19 cellular contexts compared by ENCODE assay signal in genomic region chr16:85288869-85289660, GRCh38.
DNase-seq lines count a peak whose midpoint lies in the region; ATAC-seq and TF ChIP-seq lines count a peak whose summit lies in the region.
"Had no signal": no experiment of that assay in that cellular context is flagged by ENCODE, and none has a peak within 500 bp of the region (broad histone marks: within the 10 kb centered on the region; RNA-seq: fewer than 3 reads in every experiment).

No MANE protein-coding gene starts in this region.

- dilution Hi-C loops in IMR-90 (cut with HindIII; ENCODE audit: low sequenced_read_pairs, unreplicated experiment) = no loop called here

- peaks cover 9% of the 10 kb centered on the region for H3K27me3 Mint-ChIP-seq in dendritic cell treated with granulocyte-macrophage colony-stimulating factor and Interleukin-4, amounts not matched to agents 40 ng/mL and 50 ng/mL, for 4 days
- H3K27me3 Mint-ChIP-seq: CD4-positive, CD25-positive, alpha-beta regulatory T cell had no signal

- H3K23ac ChIP-seq in IMR-90 (ENCODE audit: low read depth, low read length) = no peak overlapping the region

- H3K36me3 ChIP-seq in IMR-90 (ENCODE audit: control insufficient read depth, insufficient read depth, low read length) (peaks cover 5% of the 10 kb centered on the region), mucosa of descending colon (ENCODE audit: low read depth) (no peaks in the 10 kb centered on the region)

- no peak overlapping the region for H3K4ac ChIP-seq in IMR-90 (ENCODE audit: low read depth, low read length)

- TF ChIP-seq POLR2A in IMR-90 (IDR thresholded peaks at IDR 0.05; ENCODE audit: low read depth, low read length) = no peak

- TF ChIP-seq CTCF in IMR-90 (conservative IDR thresholded peaks at IDR 0.05; ENCODE audit: low read depth, low read length) (no peak), mucosa of descending colon (IDR thresholded peaks at IDR 0.05) (no peak)

- no peak overlapping the region for H2BK120ac ChIP-seq in IMR-90 (ENCODE audit: low read depth, low read length)

- no peak overlapping the region for H3K4me3 ChIP-seq in IMR-90 (ENCODE audit: insufficient read depth, low read depth, low read length)
- H3K4me3 ChIP-seq in mucosa of descending colon = no peak overlapping the region

- H3K79me1 ChIP-seq in IMR-90 (ENCODE audit: low read depth in 1 of 2, low read length in 2 of 2) = peaks cover 23 to 75% of the 10 kb centered on the region in 2 experiments

- no peak overlapping the region for H3K27ac ChIP-seq in IMR-90 (ENCODE audit: insufficient read depth, low read length)

- H3K18ac ChIP-seq in IMR-90 (ENCODE audit: low read depth, low read length) = no peak overlapping the region

- CTCF ChIA-PET in IMR-90 (lab: Yijun Ruan, JAX) = no interaction called here

- no peak overlapping the region for H2BK5ac ChIP-seq in IMR-90 (ENCODE audit: low read depth, low read length, poor library complexity, severe bottlenecking)

- no peak overlapping the region for H4K8ac ChIP-seq in IMR-90 (ENCODE audit: low read depth in 2 of 2, low read length in 2 of 2)

- H4K20me1 ChIP-seq in IMR-90 (ENCODE audit: insufficient read depth, low read length) = peaks cover 80% of the 10 kb centered on the region

- H4K5ac ChIP-seq in IMR-90 (ENCODE audit: low read depth, low read length) = no peak overlapping the region

- peaks cover 38% of the 10 kb centered on the region for H3K4me1 Mint-ChIP-seq in dendritic cell treated with granulocyte-macrophage colony-stimulating factor and Interleukin-4, amounts not matched to agents 40 ng/mL and 50 ng/mL, for 4 days (ENCODE audit: low read depth)
- H3K4me1 Mint-ChIP-seq: CD4-positive, CD25-positive, alpha-beta regulatory T cell had no signal

- intact Hi-C loops in IMR-90 (cut with micrococcal nuclease) = no loop called here
- intact Hi-C loops in dendritic cell treated with granulocyte-macrophage colony-stimulating factor and Interleukin-4, amounts not matched to agents 40 ng/mL and 50 ng/mL, for 4 days (cut with micrococcal nuclease) = no loop called here
- intact Hi-C loops in mucosa of descending colon (cut with DNase I, micrococcal nuclease) = no loop called here

- no peak overlapping the region for H2AFZ ChIP-seq in IMR-90 (replicated peaks; ENCODE audit: low read length, poor library complexity)

- no peak overlapping the region for H2AK5ac ChIP-seq in IMR-90 (ENCODE audit: low read depth, low read length)

- in situ Hi-C loops in IMR-90 (cut with MboI; ENCODE audit: low sequenced_read_pairs) = no loop called here

- POLR2A ChIA-PET in IMR-90 (lab: Charles Lee; ENCODE audit: unreplicated experiment) = no interaction called here

- no peaks in the 10 kb centered on the region for H3K9me3 Mint-ChIP-seq in dendritic cell treated with granulocyte-macrophage colony-stimulating factor and Interleukin-4, amounts not matched to agents 40 ng/mL and 50 ng/mL, for 4 days
- H3K9me3 Mint-ChIP-seq: CD4-positive, CD25-positive, alpha-beta regulatory T cell; HFFc6 had no signal

- H3K9me3 ChIP-seq in IMR-90 (ENCODE audit: control insufficient read depth, insufficient read depth, low read length) (no peaks in the 10 kb centered on the region), mucosa of descending colon (no peaks in the 10 kb centered on the region)

- H2AK9ac ChIP-seq in IMR-90 (replicated peaks; ENCODE audit: low read depth, low read length, poor library complexity) = peak overlapping the region; percentile 7

- no peaks in the 10 kb centered on the region for H3K27me3 ChIP-seq in IMR-90 (ENCODE audit: control insufficient read depth, insufficient read depth, low read length)

- no peak overlapping the region for H3K4me2 ChIP-seq in IMR-90 (ENCODE audit: low read depth, low read length)

- 100% methylated on average over 2 of the region's 11 CpGs; no CpG with 5 or more reads in 1 of the 2 experiments for WGBS in IMR-90 (ENCODE audit: extremely low coverage in 2 of 2, insufficient read length in 1 of 2), 2 experiments

- TF ChIP-seq RAD21 in IMR-90 (IDR thresholded peaks at IDR 0.05; ENCODE audit: low read length) = no peak

- H4K91ac ChIP-seq in IMR-90 (ENCODE audit: insufficient read depth, low read depth, low read length) = no peak overlapping the region

- no peak overlapping the region for H3K56ac ChIP-seq in IMR-90 (ENCODE audit: extremely low read depth, insufficient read depth, low read length)

- no peak overlapping the region for H3K4me3 Mint-ChIP-seq in dendritic cell treated with granulocyte-macrophage colony-stimulating factor and Interleukin-4, amounts not matched to agents 40 ng/mL and 50 ng/mL, for 4 days
- H3K4me3 Mint-ChIP-seq: CD4-positive, CD25-positive, alpha-beta regulatory T cell; HFFc6 had no signal

- H2BK15ac ChIP-seq in IMR-90 (ENCODE audit: low read depth, low read length) = no peak overlapping the region

- no peak overlapping the region for H3K9ac ChIP-seq in IMR-90 (ENCODE audit: low read depth, low read length)

- H3K4me1 ChIP-seq in IMR-90 (ENCODE audit: control insufficient read depth, insufficient read depth, low read length) (peaks cover 20% of the 10 kb centered on the region), mucosa of descending colon (ENCODE audit: low read depth) (peaks cover 10% of the 10 kb centered on the region)

- H3K36me3 Mint-ChIP-seq in dendritic cell treated with granulocyte-macrophage colony-stimulating factor and Interleukin-4, amounts not matched to agents 40 ng/mL and 50 ng/mL, for 4 days (ENCODE audit: low read depth) = no peaks in the 10 kb centered on the region
- H3K36me3 Mint-ChIP-seq: CD4-positive, CD25-positive, alpha-beta regulatory T cell had no signal

- H2BK20ac ChIP-seq in IMR-90 (ENCODE audit: low read depth, low read length) = no peak overlapping the region

- no peak overlapping the region for H3K14ac ChIP-seq in IMR-90 (replicated peaks; ENCODE audit: low read depth, low read length)

- BruUV-seq in IMR-90 (replicated peaks; lab: Mats Ljungman, UMichigan) = no TSS peak

- H3K9me1 ChIP-seq in IMR-90 (ENCODE audit: insufficient read depth, low read length) = peaks cover 17% of the 10 kb centered on the region; the same call in 1 of the 2 replicates

- DNase-seq in IMR-90 (no peak), mucosa of descending colon (peak in 1 of 3 donors; percentile 38), DMS153 treated with DMSO at 0.1 percent for 48 hours (lab: John Stamatoyannopoulos, UW; ENCODE audit: unreplicated experiment) (no peak)
- DNase-seq: ACHN; CD4-positive, CD25-positive, alpha-beta regulatory T cell; COR-L47; DMS 273 treated with DMSO at 0.1 percent for 48 hours; H7; HFFc6; NCI-H1092 treated with DMSO at 0.1 percent for 48 hours; NCI-H1694; NCI-H2081 treated with DMSO at 0.1 percent for 48 hours; NK-92 treated with Interleukin-12 subunit alpha and Interleukin-12 subunit beta, amount 100 ng/mL, for 24 hours; SHP77 treated with DMSO at 0.1 percent for 48 hours had no signal

- ATAC-seq in IMR-90 (ENCODE audit: low read depth) (no peak), mucosa of descending colon (peak; percentile 47), HG03139 (IDR thresholded peaks at IDR 0.05; ENCODE audit: unreplicated experiment) (no peak), GM18858 (IDR thresholded peaks at IDR 0.05; ENCODE audit: unreplicated experiment) (no peak), HG03342 (IDR thresholded peaks at IDR 0.05; ENCODE audit: unreplicated experiment) (no peak)
- ATAC-seq: SK-N-SH treated with all-trans-retinoic acid at 6 μM for 48 hours had no signal

- H3K27ac Mint-ChIP-seq in dendritic cell treated with granulocyte-macrophage colony-stimulating factor and Interleukin-4, amounts not matched to agents 40 ng/mL and 50 ng/mL, for 4 days = peak overlapping the region; percentile 92
- H3K27ac Mint-ChIP-seq: HFFc6 had no signal

TF ChIP-seq in IMR-90, 13 proteins besides CTCF, POLR2A, EP300 and RAD21:
- no peak for TF ChIP-seq RFX5 (IDR thresholded peaks at IDR 0.05; ENCODE audit: low read depth, low read length)
- TF ChIP-seq MXI1 (IDR thresholded peaks at IDR 0.05; ENCODE audit: borderline replicate concordance, low read depth, low read length) = no peak
- TF ChIP-seq USF2 (IDR thresholded peaks at IDR 0.05; ENCODE audit: low read depth, low read length) = no peak
- no peak for TF ChIP-seq FOS (IDR thresholded peaks at IDR 0.05; ENCODE audit: low read depth, low read length)
- no peak for TF ChIP-seq MAZ (IDR thresholded peaks at IDR 0.05; ENCODE audit: borderline replicate concordance, low read depth, low read length)
TF ChIP-seq in IMR-90: peak in this region for 0.
